Comparison of ENCODE assay signal across 14 cellular contexts in genomic region chr6:42318485-42318884, GRCh38.
DNase-seq lines count a peak whose midpoint lies in the region; ATAC-seq and TF ChIP-seq lines count a peak whose summit lies in the region.
"Had no signal": no experiment of that assay in that cellular context is flagged by ENCODE, and none has a peak within 500 bp of the region (broad histone marks: within the 10 kb centered on the region; RNA-seq: fewer than 3 reads in every experiment).

No MANE protein-coding gene starts in this region.

- no peak for DNase-seq in MCF 10A (ENCODE audit: unreplicated experiment)
- no peak for DNase-seq in mammary epithelial cell
- DNase-seq in PC-9, result no peak
- no peak for DNase-seq in effector memory CD8-positive, alpha-beta T cell
- no peak for DNase-seq in Caco-2
- DNase-seq in NCI-H2227 treated with DMSO at 0.1 percent for 48 hours (lab: John Stamatoyannopoulos, UW), result no peak
- no peak for DNase-seq in NCI-H524 (lab: John Stamatoyannopoulos, UW)
- DNase-seq: GM23248, HCEC 1CT, KBM-7, MV-4-11, NCI-H1694 treated with DMSO at 0.1 percent for 48 hours, NCI-H510A had no signal

- H3K9me2 ChIP-seq in PC-9 (ENCODE audit: insufficient read depth), result no peaks in the 10 kb centered on the region

- H3K4me3 Mint-ChIP-seq in MCF 10A (ENCODE audit: unreplicated experiment) (no peak overlapping the region), Caco-2 (ENCODE audit: unreplicated experiment) (no peak overlapping the region)
- H3K4me3 Mint-ChIP-seq in effector memory CD8-positive, alpha-beta T cell, result no peak overlapping the region

- H3K9me3 Mint-ChIP-seq in MCF 10A (ENCODE audit: unreplicated experiment) (no peaks in the 10 kb centered on the region), Caco-2 (ENCODE audit: unreplicated experiment) (no peaks in the 10 kb centered on the region)
- no peaks in the 10 kb centered on the region for H3K9me3 Mint-ChIP-seq in effector memory CD8-positive, alpha-beta T cell

- in situ Hi-C loops in mammary epithelial cell (cut with MboI; ENCODE audit: low sequenced_read_pairs in 2 of 2), result no loop called here

- H3K4me1 ChIP-seq in mammary epithelial cell (ENCODE audit: insufficient read depth, low read length), result peaks cover 30% of the 10 kb centered on the region
- peaks cover 44% of the 10 kb centered on the region for H3K4me1 ChIP-seq in PC-9 (replicated peaks; ENCODE audit: insufficient read depth)
- peaks cover 34% of the 10 kb centered on the region for H3K4me1 ChIP-seq in Caco-2

- H3K4me3 ChIP-seq in mammary epithelial cell (replicated peaks in 1 of 3; ENCODE audit: insufficient read depth in 1 of 3, low read depth in 2 of 3, low read length in 3 of 3) (no peak overlapping the region), PC-9 (no peak overlapping the region), Caco-2 (ENCODE audit: low read depth, low read length) (no peak overlapping the region)
- H3K4me3 ChIP-seq: BLaER1 treated with 17β-estradiol and CSF1 and Interleukin-3, amounts not matched to agents 10 nM and 100 nM; GM23248 had no signal

- no peak overlapping the region for H3K27ac ChIP-seq in mammary epithelial cell (ENCODE audit: insufficient read depth, low read depth, low read length)
- peak overlapping the region; percentile 93 for H3K27ac ChIP-seq in PC-9
- H3K27ac ChIP-seq: GM23248 had no signal

- no peaks in the 10 kb centered on the region for H4K20me1 ChIP-seq in mammary epithelial cell (ENCODE audit: insufficient read depth, low read length)
- no peaks in the 10 kb centered on the region; the same call in 1 of the 2 replicates for H4K20me1 ChIP-seq in PC-9 (ENCODE audit: insufficient read depth)

- H2AFZ ChIP-seq in mammary epithelial cell (ENCODE audit: low read depth, low read length), result no peak overlapping the region
- H2AFZ ChIP-seq in PC-9, result no peak overlapping the region
- H2AFZ ChIP-seq: GM23248 had no signal

- H3K27me3 Mint-ChIP-seq in MCF 10A (ENCODE audit: insufficient read depth, unreplicated experiment) (no peaks in the 10 kb centered on the region), Caco-2 (ENCODE audit: insufficient read depth, unreplicated experiment) (no peaks in the 10 kb centered on the region)
- H3K27me3 Mint-ChIP-seq in effector memory CD8-positive, alpha-beta T cell, result no peaks in the 10 kb centered on the region

- CTCF ChIA-PET in MCF 10A (lab: Yijun Ruan, JAX) (interaction anchor here (0.6 to 1.3 kb wide), 3 partner anchors 9 to 229 kb away, joined by 3 to 4 read pairs (median 4); no protein-coding TSS in a partner anchor), mammary epithelial cell (lab: Charles Lee; ENCODE audit: low non-redundant PET) (no interaction called here), PC-9 (lab: Charles Lee) (interaction anchor here (0.6 kb wide), 1 partner anchor 85 kb away, joined by 5 read pairs; no protein-coding TSS in a partner anchor), Caco-2 (lab: Charles Lee) (no interaction called here)

- no peak overlapping the region for H3K4me2 ChIP-seq in mammary epithelial cell (ENCODE audit: insufficient read depth, low read depth, low read length)
- no peak overlapping the region for H3K4me2 ChIP-seq in PC-9

- ATAC-seq in effector memory CD8-positive, alpha-beta T cell (replicated peaks), result no peak

- 97% methylated on average over 2 of the region's 2 CpGs for WGBS in mammary epithelial cell (ENCODE audit: low coverage, missing lambda C conversion rate)

- peaks cover 47% of the 10 kb centered on the region for H3F3A ChIP-seq in PC-9 (ENCODE audit: insufficient read depth, low read depth)

- H3K36me3 Mint-ChIP-seq in MCF 10A (ENCODE audit: insufficient read depth, unreplicated experiment), result peaks cover 19% of the 10 kb centered on the region
- H3K36me3 Mint-ChIP-seq in effector memory CD8-positive, alpha-beta T cell (ENCODE audit: insufficient read depth), result peaks cover 2% of the 10 kb centered on the region
- no peaks in the 10 kb centered on the region for H3K36me3 Mint-ChIP-seq in Caco-2 (ENCODE audit: insufficient read depth, unreplicated experiment)

- TF ChIP-seq CTCF in MCF 10A (IDR thresholded peaks at IDR 0.05; ENCODE audit: unreplicated experiment) (no peak), mammary epithelial cell (conservative IDR thresholded peaks at IDR 0.05 in 1 of 2, IDR thresholded peaks at IDR 0.05 in 1 of 2; ENCODE audit: extremely low read depth in 1 of 2, insufficient read depth in 1 of 2, low read depth in 1 of 2, low read length in 2 of 2) (no peak), PC-9 (conservative IDR thresholded peaks at IDR 0.05) (no peak), Caco-2 (IDR thresholded peaks at IDR 0.05; ENCODE audit: insufficient read depth in 1 of 2, low read depth in 1 of 2, low read length in 1 of 2, severe bottlenecking in 1 of 2, unreplicated experiment in 1 of 2) (no peak)

- H3K27me3 ChIP-seq in mammary epithelial cell (ENCODE audit: insufficient read depth, low read length), result no peaks in the 10 kb centered on the region
- H3K27me3 ChIP-seq in PC-9 (ENCODE audit: insufficient read depth, low read depth), result no peaks in the 10 kb centered on the region
- H3K27me3 ChIP-seq in Caco-2 (replicated peaks; ENCODE audit: control insufficient read depth, insufficient read depth, low read length), result no peaks in the 10 kb centered on the region
- H3K27me3 ChIP-seq: BLaER1 treated with 17β-estradiol and CSF1 and Interleukin-3, amounts not matched to agents 10 nM and 100 nM had no signal

- dilution Hi-C loops in mammary epithelial cell (cut with HindIII; ENCODE audit: low sequenced_read_pairs), result loop anchor here (5.0 kb wide), 1 partner anchor 64 kb away; no protein-coding TSS in a partner anchor

- no peaks in the 10 kb centered on the region for H3K79me2 ChIP-seq in mammary epithelial cell (ENCODE audit: insufficient read depth, low read length)
- peaks cover 33% of the 10 kb centered on the region; the same call in 1 of the 2 replicates for H3K79me2 ChIP-seq in PC-9 (ENCODE audit: low read depth)

- H3K27ac Mint-ChIP-seq in MCF 10A (ENCODE audit: low read depth, unreplicated experiment) (peak overlapping the region; percentile 6), Caco-2 (ENCODE audit: unreplicated experiment) (no peak overlapping the region)
- H3K27ac Mint-ChIP-seq in effector memory CD8-positive, alpha-beta T cell, result peak overlapping the region; percentile 85 to 92

- peaks cover 39% of the 10 kb centered on the region for H3K4me1 Mint-ChIP-seq in MCF 10A (ENCODE audit: insufficient read depth, unreplicated experiment)
- H3K4me1 Mint-ChIP-seq in effector memory CD8-positive, alpha-beta T cell (ENCODE audit: low read depth in 2 of 2), result peaks cover 52 to 77% of the 10 kb centered on the region in 2 donors
- peaks cover 30% of the 10 kb centered on the region for H3K4me1 Mint-ChIP-seq in Caco-2 (ENCODE audit: low read depth, unreplicated experiment)

- no peaks in the 10 kb centered on the region for H3K9me3 ChIP-seq in mammary epithelial cell (replicated peaks; ENCODE audit: insufficient read depth, low read length)
- H3K9me3 ChIP-seq in PC-9 (ENCODE audit: insufficient read depth, low read depth), result no peaks in the 10 kb centered on the region
- no peaks in the 10 kb centered on the region for H3K9me3 ChIP-seq in Caco-2

- POLR2A ChIA-PET in MCF 10A (lab: Yijun Ruan, JAX) (interaction anchor here (0.6 kb wide), 2 partner anchors 134 to 136 kb away, joined by 3 read pairs; no protein-coding TSS in a partner anchor), PC-9 (lab: Charles Lee; ENCODE audit: unreplicated experiment) (interaction anchor here (0.5 kb wide), 1 partner anchor 9 kb away, joined by 4 read pairs; no protein-coding TSS in a partner anchor), Caco-2 (lab: Charles Lee) (no interaction called here)

- BruUV-seq in MCF 10A (replicated peaks; lab: Mats Ljungman, UMichigan) (no TSS peak), mammary epithelial cell (replicated peaks; lab: Mats Ljungman, UMichigan) (no TSS peak), PC-9 (replicated peaks; lab: Mats Ljungman, UMichigan) (no TSS peak), Caco-2 (replicated peaks; lab: Mats Ljungman, UMichigan) (no TSS peak)

- no peak overlapping the region for H3K9ac ChIP-seq in mammary epithelial cell (ENCODE audit: insufficient read depth, low read length)
- H3K9ac ChIP-seq: BLaER1 treated with 17β-estradiol and CSF1 and Interleukin-3, amounts not matched to agents 10 nM and 100 nM; GM23248 had no signal

- intact Hi-C loops in MCF 10A (cut with micrococcal nuclease), result no loop called here
- intact Hi-C loops in mammary epithelial cell (cut with micrococcal nuclease), result no loop called here
- intact Hi-C loops in PC-9 (cut with micrococcal nuclease; ENCODE audit: unreplicated experiment), result no loop called here
- intact Hi-C loops in Caco-2 (cut with micrococcal nuclease; ENCODE audit: unreplicated experiment), result no loop called here

- H3K36me3 ChIP-seq in mammary epithelial cell (ENCODE audit: insufficient read depth, low read length) (no peaks in the 10 kb centered on the region), PC-9 (ENCODE audit: low read depth) (no peaks in the 10 kb centered on the region), Caco-2 (ENCODE audit: control insufficient read depth, insufficient read depth, low read length) (no peaks in the 10 kb centered on the region)

Comparison
In these comparisons a context has a peak if more than half of its experiments do, and no peak if none do; other contexts are left out.
1. CTCF ChIA-PET loops: an anchor here in MCF 10A (0.6 to 1.3 kb wide) and PC-9 (0.6 kb wide); none called in mammary epithelial cell and Caco-2.